8 cellular contexts compared by ENCODE assay signal in the genomic region with DNA sequence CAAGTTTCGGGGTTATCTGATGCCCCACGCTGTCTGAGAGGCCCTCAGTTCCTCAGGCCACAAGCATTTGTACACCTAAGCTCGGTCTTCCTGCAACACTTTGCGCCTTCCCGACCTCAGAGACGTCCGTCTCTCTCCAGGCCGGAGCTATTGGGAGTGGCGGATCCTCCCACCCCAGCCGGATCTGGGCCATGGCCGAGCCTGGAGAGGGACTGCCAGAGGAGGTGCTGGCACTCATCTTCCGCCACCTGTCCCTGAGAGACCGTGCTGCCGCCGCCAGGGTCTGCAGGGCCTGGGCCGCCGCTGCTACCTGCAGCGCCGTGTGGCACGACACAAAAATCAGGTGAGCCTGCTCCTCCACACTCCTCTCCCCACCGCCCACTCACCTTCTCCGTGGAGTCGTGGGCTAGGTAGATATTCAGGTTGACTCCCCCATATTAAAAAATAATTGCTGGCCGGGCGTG. TPM values are rescaled to one million over a fixed set of nuclear protein-coding genes. Genes with fewer than 3 reads are reported as not detected.
DNase-seq lines count a peak whose midpoint lies in the region; ATAC-seq and TF ChIP-seq lines count a peak whose summit lies in the region.

No MANE protein-coding gene starts in this region.

- POLR2A ChIA-PET in naive thymus-derived CD8-positive, alpha-beta T cell (lab: Charles Lee) = interaction anchor here (1.4 to 3.8 kb wide), 3 partner anchors 8 to 131 kb away, joined by 4 to 20 read pairs (median 8); partner anchors contain the start of gene NOL3

- TF ChIP-seq CTCF in Loucy (conservative IDR thresholded peaks at IDR 0.05; ENCODE audit: low read length) (no peak), epithelial cell of esophagus (IDR thresholded peaks at IDR 0.05; ENCODE audit: insufficient read depth, low read depth, low read length, missing control alignments) (no peak)

- H3K27me3 ChIP-seq in BLaER1 (peaks cover 57% of the 10 kb centered on the region), Loucy (ENCODE audit: insufficient read depth, low read length, poor library complexity, severe bottlenecking) (no peaks in the 10 kb centered on the region)

- no peaks in the 10 kb centered on the region for H3F3A ChIP-seq in Loucy (ENCODE audit: low read depth)

- no peaks in the 10 kb centered on the region for H3K9me3 ChIP-seq in BLaER1
- H3K9me3 ChIP-seq in Loucy (ENCODE audit: insufficient read depth, low read depth, low read length) = no peaks in the 10 kb centered on the region

- H3K4me3 ChIP-seq in BLaER1 (peak overlapping the region; percentile 93; the same call in 1 of the 2 replicates), Loucy (ENCODE audit: low read length, poor library complexity, severe bottlenecking) (peak overlapping the region; percentile 89), epithelial cell of esophagus (ENCODE audit: low read length) (peak overlapping the region; percentile 97)

- peaks cover 8 to 49% (median 16%) of the 10 kb centered on the region in 5 donors for H3K27me3 Mint-ChIP-seq in naive thymus-derived CD8-positive, alpha-beta T cell

- no peak overlapping the region for H3K27ac Mint-ChIP-seq in naive thymus-derived CD8-positive, alpha-beta T cell

- peaks cover 0 to 6% (median 0%) of the 10 kb centered on the region in 3 donors for H3K36me3 Mint-ChIP-seq in naive thymus-derived CD8-positive, alpha-beta T cell

- H2AFZ ChIP-seq in Loucy (ENCODE audit: low read length) = no peak overlapping the region

- H3K4me1 ChIP-seq in BLaER1 (peaks cover 66% of the 10 kb centered on the region), Loucy (ENCODE audit: insufficient read depth, low read length, poor library complexity, severe bottlenecking) (peaks cover 11% of the 10 kb centered on the region)

- no peaks in the 10 kb centered on the region for H3K36me3 ChIP-seq in BLaER1
- H3K36me3 ChIP-seq in Loucy (ENCODE audit: insufficient read depth, low read length) = no peaks in the 10 kb centered on the region

- ATAC-seq in naive thymus-derived CD8-positive, alpha-beta T cell = no peak
- no peak for ATAC-seq in GM21717 (IDR thresholded peaks at IDR 0.05; ENCODE audit: unreplicated experiment)

- DNase-seq in epithelial cell of esophagus (ENCODE audit: low read depth) = no peak
- no peak for DNase-seq in naive thymus-derived CD8-positive, alpha-beta T cell
- no peak for DNase-seq in hypothalamus (lab: John Stamatoyannopoulos, UW)
- DNase-seq in cortex of kidney (lab: John Stamatoyannopoulos, UW) = no peak
- no peak for DNase-seq in AML-193 (lab: John Stamatoyannopoulos, UW)

- H3K27ac ChIP-seq in BLaER1 = no peak overlapping the region

- H3K9ac ChIP-seq in BLaER1 (no peak overlapping the region), Loucy (ENCODE audit: low read depth, low read length, poor library complexity, severe bottlenecking) (no peak overlapping the region)

- H3K79me2 ChIP-seq in Loucy (ENCODE audit: insufficient read depth, low read length) = peaks cover 5% of the 10 kb centered on the region; the same call in 1 of the 2 replicates

- peaks cover 26 to 62% (median 44%) of the 10 kb centered on the region in 4 donors for H3K4me1 Mint-ChIP-seq in naive thymus-derived CD8-positive, alpha-beta T cell

- no peaks in the 10 kb centered on the region for H3K9me3 Mint-ChIP-seq in naive thymus-derived CD8-positive, alpha-beta T cell

- H3K9me2 ChIP-seq in Loucy (replicated peaks; ENCODE audit: low read depth, low read length) = no peaks in the 10 kb centered on the region

- peak overlapping the region; percentile 99 for H3K4me2 ChIP-seq in BLaER1
- peak overlapping the region; percentile 84 for H3K4me2 ChIP-seq in Loucy (ENCODE audit: low read depth, low read length, poor library complexity, severe bottlenecking)

- H4K20me1 ChIP-seq in BLaER1 (peaks cover 75% of the 10 kb centered on the region), Loucy (ENCODE audit: insufficient read depth, low read length, poor library complexity, severe bottlenecking) (peaks cover 3% of the 10 kb centered on the region)

- peak overlapping the region in 6 of 10 donors; percentile 15 to 72 (median 41) for H3K4me3 Mint-ChIP-seq in naive thymus-derived CD8-positive, alpha-beta T cell

RNA-seq across cellular contexts. Expression of gene FBXL8, which starts 1.9 kb away (rescaled TPM):
- 10 to 100 TPM in 1 of 2 experiments, 1 to 10 TPM in 1; 9.0 to 10.9 TPM for total RNA-seq in naive thymus-derived CD8-positive, alpha-beta T cell
- 1 to 10 TPM; 1.8 to 2.8 (median 2.5) TPM for polyA plus RNA-seq in naive thymus-derived CD8-positive, alpha-beta T cell

RNA-seq across cellular contexts. Expression of gene TRADD, which starts 1.9 kb away (rescaled TPM):
- total RNA-seq in naive thymus-derived CD8-positive, alpha-beta T cell = 10 to 100 TPM; 41.0 to 43.4 TPM
- polyA plus RNA-seq in naive thymus-derived CD8-positive, alpha-beta T cell = 10 to 100 TPM; 44.9 to 49.1 (median 48.2) TPM

RNA-seq across cellular contexts. Expression of gene HSF4, which starts 2.9 kb away (rescaled TPM):
- 10 to 100 TPM in 1 of 2 experiments, 1 to 10 TPM in 1; 9.7 to 14.8 TPM for total RNA-seq in naive thymus-derived CD8-positive, alpha-beta T cell
- not detected for polyA plus RNA-seq in naive thymus-derived CD8-positive, alpha-beta T cell

RNA-seq across cellular contexts. Expression of gene NOL3, which starts 8.7 kb away (rescaled TPM):
- 1 to 10 TPM in 1 of 2 experiments, under 1 TPM in 1; 0.70 to 1.6 TPM for total RNA-seq in naive thymus-derived CD8-positive, alpha-beta T cell
- not detected for polyA plus RNA-seq in naive thymus-derived CD8-positive, alpha-beta T cell

RNA-seq across cellular contexts. Expression of gene B3GNT9, which starts 10.8 kb away (rescaled TPM):
- 1 to 10 TPM; 1.5 to 1.8 TPM for total RNA-seq in naive thymus-derived CD8-positive, alpha-beta T cell
- 1 to 10 TPM in 1 of 3 donors, under 1 TPM in 2; 0.19 to 1.1 (median 0.28) TPM for polyA plus RNA-seq in naive thymus-derived CD8-positive, alpha-beta T cell
